8 cellular contexts compared by ENCODE assay signal in genomic region chr5:140400730-140401361, GRCh38. TPM values are rescaled to one million over a fixed set of nuclear protein-coding genes. Genes with fewer than 3 reads are reported as not detected.
A peak's percentile ranks its signal among the peaks of the same experiment; 100 is the strongest.
DNase-seq lines count a peak whose midpoint lies in the region; ATAC-seq and TF ChIP-seq lines count a peak whose summit lies in the region.

No MANE protein-coding gene starts in this region.

- H3K36me3 Mint-ChIP-seq in T-cell: peaks cover 6% of the 10 kb centered on the region

- peak; percentile 77 for TF ChIP-seq POLR2A in GM15510 (IDR thresholded peaks at IDR 0.05; ENCODE audit: borderline replicate concordance, extremely low read depth, insufficient read length)
- peak in 2 of 4 donors; percentile 36 to 57 for TF ChIP-seq POLR2A in upper lobe of left lung (IDR thresholded peaks at IDR 0.05)

- CTCF ChIA-PET in T-cell (lab: Charles Lee): interaction anchor here in 1 of 2 donors (0.9 to 2.4 kb wide), 6 partner anchors 28 to 310 kb away, joined by 3 to 9 read pairs (median 4); partner anchors contain the start of genes EIF4EBP3 and HBEGF

- no peak overlapping the region for H3K4me3 Mint-ChIP-seq in T-cell

- WGBS in upper lobe of left lung, 2 donors: 0% methylated on average over 21 to 49 of the region's 54 CpGs

- TF ChIP-seq EP300 in upper lobe of left lung (IDR thresholded peaks at IDR 0.05): peak in 1 of 4 donors; percentile 42

- POLR2A ChIA-PET in T-cell (lab: Charles Lee): interaction anchor here (0.5 to 1.7 kb wide), 12 partner anchors 35 to 690 kb away, joined by 3 to 7 read pairs (median 4); partner anchors contain the start of genes ZMAT2 (in 2 of the 2), IK (in 1 of the 2), NDUFA2 (in 1 of the 2) and PFDN1 (in 1 of the 2)

- H3K9me3 Mint-ChIP-seq in T-cell: no peaks in the 10 kb centered on the region

- H3K4me1 ChIP-seq in left ventricle myocardium inferior (peaks cover 55% of the 10 kb centered on the region), upper lobe of left lung (peaks cover 31 to 37% (median 33%) of the 10 kb centered on the region in 4 donors)

- H3K27me3 ChIP-seq in left ventricle myocardium inferior (ENCODE audit: low read depth): no peaks in the 10 kb centered on the region
- no peaks in the 10 kb centered on the region for H3K27me3 ChIP-seq in upper lobe of left lung

- H3K27me3 Mint-ChIP-seq in T-cell: no peaks in the 10 kb centered on the region

- ATAC-seq in HG02870 (IDR thresholded peaks at IDR 0.05; ENCODE audit: unreplicated experiment) (peak; percentile 65), T-cell (replicated peaks in 1 of 4) (peak; percentile 69 to 74 (median 72)), upper lobe of left lung (ENCODE audit: low FRiP score in 2 of 2) (peak; percentile 91 to 95)

- intact Hi-C loops in left ventricle myocardium inferior (cut with micrococcal nuclease) (no loop called here), posterior cingulate gyrus (cut with DNase I) (loop anchor here (5.0 kb wide), 2 partner anchors 146 to 246 kb away; partner anchors contain the start of genes EIF4EBP3, IK and NDUFA2)

- H3K9me3 ChIP-seq in left ventricle myocardium inferior (replicated peaks) (no peaks in the 10 kb centered on the region), upper lobe of left lung (no peaks in the 10 kb centered on the region)

- peak overlapping the region; percentile 98 for H3K27ac ChIP-seq in left ventricle myocardium inferior (replicated peaks)
- H3K27ac ChIP-seq in upper lobe of left lung: peak overlapping the region; percentile 88 to 95 (median 92)

- DNase-seq in NCI-H146 (lab: John Stamatoyannopoulos, UW) (peak; percentile 97), T-cell (peak; percentile 72 to 93 (median 87)), amniotic epithelial cell (ENCODE audit: low read depth) (peak; percentile 98), left ventricle myocardium inferior (peak; percentile 90), posterior cingulate gyrus (peak; percentile 85 to 99 (median 94)), upper lobe of left lung (peak; percentile 95 to 97)

- peaks cover under 1% of the 10 kb centered on the region for H3K36me3 ChIP-seq in left ventricle myocardium inferior
- H3K36me3 ChIP-seq in upper lobe of left lung: peaks cover 0 to 4% (median 0%) of the 10 kb centered on the region in 4 donors

- TF ChIP-seq CTCF in left ventricle myocardium inferior (IDR thresholded peaks at IDR 0.05; ENCODE audit: borderline replicate concordance) (no peak), upper lobe of left lung (IDR thresholded peaks at IDR 0.05) (peak in 3 of 6 experiments; percentile 12 to 33 (median 12))

- H3K27ac Mint-ChIP-seq in T-cell: peak overlapping the region; percentile 80 to 92

- H3K4me3 ChIP-seq in left ventricle myocardium inferior (peak overlapping the region; percentile 89), upper lobe of left lung (peak overlapping the region; percentile 59 to 97 (median 88))

- peaks cover 30 to 35% (median 32%) of the 10 kb centered on the region in 3 donors for H3K4me1 Mint-ChIP-seq in T-cell

RNA-seq across cellular contexts. Expression of gene ANKHD1, which starts 0.8 kb away (rescaled TPM):
- total RNA-seq in T-cell: 100 to 1,000 TPM; 184 to 220 (median 203) TPM
- total RNA-seq in left ventricle myocardium inferior: 58.5 TPM
- 100 to 1,000 TPM in 5 of 6 donors, 10 to 100 TPM in 1; 97.0 to 338 (median 135) TPM for total RNA-seq in upper lobe of left lung

RNA-seq across cellular contexts. Expression of gene SLC4A9, which starts 40.9 kb away (rescaled TPM):
- under 1 TPM in 1 of 5 donors, not detected in 4; 0.18 TPM for total RNA-seq in T-cell
- total RNA-seq in left ventricle myocardium inferior: 0.44 TPM
- total RNA-seq in upper lobe of left lung: under 1 TPM in 3 of 6 donors, not detected in 3; 0.15 to 0.23 (median 0.17) TPM

RNA-seq across cellular contexts. Expression of gene HBEGF, which starts 54.4 kb away (rescaled TPM):
- total RNA-seq in T-cell (1 to 10 TPM in 3 of 5 donors, under 1 TPM in 2; 0.47 to 2.8 (median 1.9) TPM), left ventricle myocardium inferior (27.2 TPM), upper lobe of left lung (10 to 100 TPM; 10.5 to 65.0 (median 49.5) TPM)

Comparison
In these comparisons a context has a peak if more than half of its experiments do, and no peak if none do; other contexts are left out.
1. Peak in every context shown above with its lines: DNase-seq, ATAC-seq, H3K4me3 ChIP-seq and H3K27ac ChIP-seq.